ENCODE assay signal across 9 cellular contexts in genomic region chr12:32603858-32604257, GRCh38.
DNase-seq lines count a peak whose midpoint lies in the region; ATAC-seq, FAIRE-seq and TF ChIP-seq lines count a peak whose summit lies in the region.
"Had no signal": no experiment of that assay in that cellular context is flagged by ENCODE, and none has a peak within 500 bp of the region (broad histone marks: within the 10 kb centered on the region; RNA-seq: fewer than 3 reads in every experiment).

No MANE protein-coding gene starts in this region.

- TF ChIP-seq EP300 in HepG2 (IDR thresholded peaks at IDR 0.05; ENCODE audit: low read depth in 2 of 2, low read length in 2 of 2) (no peak), HepG2 (CRISPR knock-in tag; IDR thresholded peaks at IDR 0.05; ENCODE audit: borderline replicate concordance) (no peak)

- in situ Hi-C loops in HepG2 (cut with HindIII; ENCODE audit: extremely low pct_ligation_motif_present, low pct_unique_long_range_greater_than_20kb): no loop called here

- H3K9me3 Mint-ChIP-seq in CD8-positive, alpha-beta T cell: no peaks in the 10 kb centered on the region

- TF ChIP-seq CTCF in endothelial cell of umbilical vein (IDR thresholded peaks at IDR 0.05; ENCODE audit: extremely low read depth in 1 of 2, insufficient read depth in 1 of 2, low read depth in 1 of 2, low read length in 2 of 2) (no peak), HepG2 (CRISPR knock-in tag; IDR thresholded peaks at IDR 0.05) (no peak), WERI-Rb-1 (IDR thresholded peaks at IDR 0.05; ENCODE audit: low read depth, low read length) (no peak)
- no peak for TF ChIP-seq CTCF in CD8-positive, alpha-beta T cell (IDR thresholded peaks at IDR 0.05)

- H3K9ac ChIP-seq in endothelial cell of umbilical vein (replicated peaks; ENCODE audit: extremely low read depth, insufficient read depth, low read length) (no peak overlapping the region), HepG2 (ENCODE audit: insufficient read depth, low read depth, low read length) (no peak overlapping the region)

- 97% methylated on average over 2 of the region's 2 CpGs for WGBS in HepG2 (ENCODE audit: low lambda C conversion rate)

- H2AFZ ChIP-seq in endothelial cell of umbilical vein (ENCODE audit: low read depth, low read length) (no peak overlapping the region), HepG2 (ENCODE audit: low read length) (no peak overlapping the region)

- ATAC-seq in GM21367 (IDR thresholded peaks at IDR 0.05; ENCODE audit: unreplicated experiment) (peak; percentile 68), HG03521 (IDR thresholded peaks at IDR 0.05; ENCODE audit: unreplicated experiment) (peak; percentile 65), HepG2 (no peak)
- ATAC-seq in CD8-positive, alpha-beta T cell: no peak

- H3K4me1 ChIP-seq in endothelial cell of umbilical vein (ENCODE audit: control insufficient read depth, extremely low read depth, insufficient read depth, low read length) (peaks cover 8% of the 10 kb centered on the region), HepG2 (ENCODE audit: insufficient read depth, low read length) (peaks cover 10% of the 10 kb centered on the region)
- H3K4me1 ChIP-seq in CD8-positive, alpha-beta T cell (ENCODE audit: insufficient read depth, low read length): no peaks in the 10 kb centered on the region

- H3K9me1 ChIP-seq in endothelial cell of umbilical vein (replicated peaks; ENCODE audit: control insufficient read depth, extremely low read depth, insufficient read depth, low read length): no peaks in the 10 kb centered on the region

- intact Hi-C loops in endothelial cell of umbilical vein (cut with micrococcal nuclease) (no loop called here), HepG2 (cut with micrococcal nuclease; ENCODE audit: unreplicated experiment) (no loop called here)
- intact Hi-C loops in CD8-positive, alpha-beta T cell (cut with DNase I, micrococcal nuclease): no loop called here

- H3K4me3 Mint-ChIP-seq in CD8-positive, alpha-beta T cell: no peak overlapping the region

- H3K27me3 ChIP-seq in endothelial cell of umbilical vein (ENCODE audit: control insufficient read depth in 2 of 2, insufficient read depth in 2 of 2, low read length in 2 of 2) (no peaks in the 10 kb centered on the region), HepG2 (ENCODE audit: control insufficient read depth in 1 of 2, insufficient read depth in 2 of 2, low read length in 2 of 2) (no peaks in the 10 kb centered on the region), WERI-Rb-1 (ENCODE audit: insufficient read depth, low read depth, severe bottlenecking) (no peaks in the 10 kb centered on the region)
- H3K27me3 ChIP-seq in CD8-positive, alpha-beta T cell (ENCODE audit: insufficient read depth, low read length): no peaks in the 10 kb centered on the region

- H3K27ac ChIP-seq in endothelial cell of umbilical vein (ENCODE audit: insufficient read depth, low read depth, low read length) (no peak overlapping the region), HepG2 (ENCODE audit: extremely low read length, insufficient read depth, low read length) (no peak overlapping the region), WERI-Rb-1 (no peak overlapping the region)
- no peak overlapping the region for H3K27ac ChIP-seq in CD8-positive, alpha-beta T cell (ENCODE audit: low read depth, low read length)

- no peak for TF ChIP-seq RAD21 in HepG2 (CRISPR knock-in tag; IDR thresholded peaks at IDR 0.05)

- no peaks in the 10 kb centered on the region for H3K79me2 ChIP-seq in endothelial cell of umbilical vein (ENCODE audit: control insufficient read depth, insufficient read depth, low read length)
- no peaks in the 10 kb centered on the region for H3K79me2 ChIP-seq in HepG2 (ENCODE audit: insufficient read depth, low read length)

- H3K9me3 ChIP-seq in endothelial cell of umbilical vein (replicated peaks; ENCODE audit: control insufficient read depth, insufficient read depth, low read length): no peaks in the 10 kb centered on the region
- no peaks in the 10 kb centered on the region for H3K9me3 ChIP-seq in CD8-positive, alpha-beta T cell (ENCODE audit: low read length)
- H3K9me3 ChIP-seq in HepG2 (ENCODE audit: low read length): no peaks in the 10 kb centered on the region
- no peaks in the 10 kb centered on the region for H3K9me3 ChIP-seq in WERI-Rb-1 (ENCODE audit: severe bottlenecking)

- BruUV-seq in endothelial cell of umbilical vein (replicated peaks; lab: Mats Ljungman, UMichigan): no TSS peak
- no TSS peak for BruUV-seq in HepG2 (replicated peaks; lab: Mats Ljungman, UMichigan)

- H3K27me3 Mint-ChIP-seq in CD8-positive, alpha-beta T cell (ENCODE audit: low read depth): no peaks in the 10 kb centered on the region

- H3K36me3 ChIP-seq in endothelial cell of umbilical vein (ENCODE audit: control insufficient read depth in 2 of 2, extremely low read depth in 1 of 2, insufficient read depth in 2 of 2, low read length in 2 of 2) (peaks cover 6 to 11% of the 10 kb centered on the region in 2 experiments), HepG2 (replicated peaks in 1 of 2; ENCODE audit: control insufficient read depth in 1 of 2, insufficient read depth in 2 of 2, low read length in 2 of 2) (peaks cover 2 to 36% of the 10 kb centered on the region in 2 experiments; a peak in 4 of 5 replicates), WERI-Rb-1 (no peaks in the 10 kb centered on the region)
- no peaks in the 10 kb centered on the region for H3K36me3 ChIP-seq in CD8-positive, alpha-beta T cell (ENCODE audit: insufficient read depth, low read length)

- POLR2A ChIA-PET in endothelial cell of umbilical vein (lab: Charles Lee): no interaction called here
- POLR2A ChIA-PET in CD8-positive, alpha-beta T cell (lab: Charles Lee): no interaction called here
- POLR2A ChIA-PET in HepG2 (lab: Yijun Ruan, JAX): no interaction called here

- no peak overlapping the region for H3K4me2 ChIP-seq in endothelial cell of umbilical vein (ENCODE audit: insufficient read depth, low read length)
- H3K4me2 ChIP-seq in HepG2 (ENCODE audit: low read depth, low read length): no peak overlapping the region

- TF ChIP-seq POLR2A in endothelial cell of umbilical vein (IDR thresholded peaks at IDR 0.05; ENCODE audit: low read depth, low read length) (no peak), HepG2 (IDR thresholded peaks at IDR 0.05; ENCODE audit: insufficient read depth in 1 of 2, low read depth in 2 of 2, low read length in 2 of 2) (no peak)

- FAIRE-seq in endothelial cell of umbilical vein (lab: Jason Lieb, UNC) (no peak), HepG2 (lab: Jason Lieb, UNC) (no peak)
- FAIRE-seq: endometrium had no signal

- H3K27ac Mint-ChIP-seq in CD8-positive, alpha-beta T cell: no peak overlapping the region

- DNase-seq in EL (peak; percentile 17), endothelial cell of umbilical vein (ENCODE audit: low read depth, low spot score) (no peak), HepG2 (ENCODE audit: low spot score) (no peak), ureter (ENCODE audit: low spot score) (no peak), WERI-Rb-1 (no peak)
- no peak for DNase-seq in CD8-positive, alpha-beta T cell

- H3K4me3 ChIP-seq in endothelial cell of umbilical vein (replicated peaks in 1 of 3; ENCODE audit: insufficient read depth in 1 of 3, low read depth in 1 of 3, low read length in 3 of 3): no peak overlapping the region
- no peak overlapping the region for H3K4me3 ChIP-seq in CD8-positive, alpha-beta T cell (ENCODE audit: low read depth, low read length)
- no peak overlapping the region for H3K4me3 ChIP-seq in HepG2 (replicated peaks in 1 of 3; ENCODE audit: insufficient read depth in 1 of 3, low read depth in 2 of 3, low read length in 3 of 3)
- no peak overlapping the region for H3K4me3 ChIP-seq in WERI-Rb-1 (ENCODE audit: low read depth, low read length)

- CTCF ChIA-PET in endothelial cell of umbilical vein (lab: Charles Lee) (interaction anchor here (1.1 kb wide), 1 partner anchor 14 kb away, joined by 3 read pairs; no protein-coding TSS in a partner anchor), HepG2 (lab: Yijun Ruan, JAX; ENCODE audit: low intra/inter-chr PET ratio, low total read pairs) (no interaction called here)
- CTCF ChIA-PET in CD8-positive, alpha-beta T cell (lab: Charles Lee): no interaction called here

- dilution Hi-C loops in endothelial cell of umbilical vein (cut with MboI; ENCODE audit: extremely low pct_ligation_motif_present, low sequenced_read_pairs): no loop called here

- no peaks in the 10 kb centered on the region for H4K20me1 ChIP-seq in endothelial cell of umbilical vein (replicated peaks; ENCODE audit: control insufficient read depth, extremely low read depth, insufficient read depth, low read length)
- H4K20me1 ChIP-seq in HepG2 (ENCODE audit: insufficient read depth, low read length): no peaks in the 10 kb centered on the region

- no peaks in the 10 kb centered on the region for H3K36me3 Mint-ChIP-seq in CD8-positive, alpha-beta T cell

- no peaks in the 10 kb centered on the region for H3K4me1 Mint-ChIP-seq in CD8-positive, alpha-beta T cell (ENCODE audit: low read depth)

TF ChIP-seq in endothelial cell of umbilical vein, 7 proteins besides CTCF, POLR2A, EP300 and RAD21:
- TF ChIP-seq FOS (IDR thresholded peaks at IDR 0.05; ENCODE audit: borderline replicate concordance, insufficient read depth, low read length): peak; percentile 5
- no peak for TF ChIP-seq MYC (IDR thresholded peaks at IDR 0.05; ENCODE audit: low read depth, low read length)

TF ChIP-seq in HepG2, 621 proteins besides CTCF, POLR2A, EP300 and RAD21 (continues in another document):
- TF ChIP-seq, protein P1, sequence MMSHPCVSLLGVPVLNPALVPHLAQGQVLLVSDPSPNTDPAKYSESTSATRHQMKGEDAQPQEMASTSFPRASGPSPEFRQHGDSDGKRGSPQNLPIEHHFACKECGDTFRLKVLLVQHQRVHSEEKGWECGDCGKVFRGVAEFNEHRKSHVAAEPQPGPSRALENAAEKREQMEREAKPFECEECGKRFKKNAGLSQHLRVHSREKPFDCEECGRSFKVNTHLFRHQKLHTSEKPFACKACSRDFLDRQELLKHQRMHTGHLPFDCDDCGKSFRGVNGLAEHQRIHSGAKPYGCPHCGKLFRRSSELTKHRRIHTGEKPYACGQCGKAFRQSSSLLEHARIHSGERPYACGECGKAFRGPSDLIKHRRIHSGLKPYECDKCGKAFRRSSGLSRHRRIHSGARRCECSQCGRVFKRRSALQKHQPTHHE (CRISPR knock-in tag; IDR thresholded peaks at IDR 0.05; ENCODE audit: borderline replicate concordance): no peak
- no peak for TF ChIP-seq ZNF614 (CRISPR knock-in tag; IDR thresholded peaks at IDR 0.05; ENCODE audit: borderline replicate concordance)
- TF ChIP-seq SUZ12 (IDR thresholded peaks at IDR 0.05; ENCODE audit: low read depth, low read length): no peak
- TF ChIP-seq, protein P2, sequence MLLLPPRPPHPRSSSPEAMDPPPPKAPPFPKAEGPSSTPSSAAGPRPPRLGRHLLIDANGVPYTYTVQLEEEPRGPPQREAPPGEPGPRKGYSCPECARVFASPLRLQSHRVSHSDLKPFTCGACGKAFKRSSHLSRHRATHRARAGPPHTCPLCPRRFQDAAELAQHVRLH (CRISPR knock-in tag; IDR thresholded peaks at IDR 0.05; ENCODE audit: borderline replicate concordance, low read depth): no peak
- TF ChIP-seq ZNF816 (CRISPR knock-in tag; IDR thresholded peaks at IDR 0.05; ENCODE audit: borderline replicate concordance): no peak
- no peak for TF ChIP-seq TSC22D2 (CRISPR knock-in tag; IDR thresholded peaks at IDR 0.05; ENCODE audit: borderline replicate concordance)

Comparison
In these comparisons a context has a peak if more than half of its experiments do, and no peak if none do; other contexts are left out.
1. ATAC-seq: peak in GM21367 (single experiment) and HG03521 (single experiment); none in CD8-positive, alpha-beta T cell (single experiment) and HepG2 (single experiment).